In genomic region chr12:46153267-46153872, GRCh38 we compare ENCODE assay signal across 9 cellular contexts.
DNase-seq lines count a peak whose midpoint lies in the region; ATAC-seq and TF ChIP-seq lines count a peak whose summit lies in the region.
"Had no signal": no experiment of that assay in that cellular context is flagged by ENCODE, and none has a peak within 500 bp of the region (broad histone marks: within the 10 kb centered on the region; RNA-seq: fewer than 3 reads in every experiment).

No MANE protein-coding gene starts in this region.

- H3K4me1 ChIP-seq in mesenchymal stem cell (ENCODE audit: control insufficient read depth, insufficient read depth, low read depth, low read length) (no peaks in the 10 kb centered on the region), testis (no peaks in the 10 kb centered on the region)

- peak; percentile 3 for DNase-seq in DMS153 treated with DMSO at 0.1 percent for 48 hours (lab: John Stamatoyannopoulos, UW; ENCODE audit: unreplicated experiment)
- no peak for DNase-seq in DMS153 (lab: John Stamatoyannopoulos, UW)
- DNase-seq in NAMALWA (ENCODE audit: low spot score) = peak; percentile 54
- no peak for DNase-seq in brain microvascular endothelial cell
- peak; percentile 42 for DNase-seq in mesenchymal stem cell
- no peak for DNase-seq in activated CD4-positive, alpha-beta T cell treated with anti-CD3 and anti-CD28 coated beads, Interleukin-2, amount 10 ng/mL, durations not matched to agents 7 days and 5 days
- no peak for DNase-seq in testis
- DNase-seq in left ventricle myocardium superior = no peak

- H3K4me3 ChIP-seq in brain microvascular endothelial cell (ENCODE audit: low read depth, low read length) (no peak overlapping the region), mesenchymal stem cell (ENCODE audit: insufficient read depth in 1 of 2, low read depth in 1 of 2, low read length in 2 of 2) (no peak overlapping the region), testis (no peak overlapping the region)
- H3K4me3 ChIP-seq: BLaER1 treated with 17β-estradiol and CSF1 and Interleukin-3, amounts not matched to agents 10 nM and 100 nM had no signal

- no peak overlapping the region for H4K8ac ChIP-seq in mesenchymal stem cell (ENCODE audit: low read length)

- no peak overlapping the region for H3K27ac Mint-ChIP-seq in activated CD4-positive, alpha-beta T cell treated with anti-CD3 and anti-CD28 coated beads, Interleukin-2, amount 10 ng/mL, durations not matched to agents 7 days and 5 days

- no peaks in the 10 kb centered on the region for H3K79me1 ChIP-seq in mesenchymal stem cell (replicated peaks; ENCODE audit: low read length, poor library complexity, severe bottlenecking)

- peaks cover 12% of the 10 kb centered on the region for H3K9me3 Mint-ChIP-seq in activated CD4-positive, alpha-beta T cell treated with anti-CD3 and anti-CD28 coated beads, Interleukin-2, amount 10 ng/mL, durations not matched to agents 7 days and 5 days

- peak overlapping the region; percentile 70 for H3K9ac ChIP-seq in mesenchymal stem cell (ENCODE audit: low read length)
- H3K9ac ChIP-seq: BLaER1 treated with 17β-estradiol and CSF1 and Interleukin-3, amounts not matched to agents 10 nM and 100 nM had no signal

- CTCF ChIA-PET in activated CD4-positive, alpha-beta T cell treated with anti-CD3 and anti-CD28 coated beads, Interleukin-2, amount 10 ng/mL, durations not matched to agents 7 days and 5 days (lab: Charles Lee) = no interaction called here

- H3K9me3 ChIP-seq in mesenchymal stem cell (ENCODE audit: control insufficient read depth, low read length) (no peaks in the 10 kb centered on the region), testis (no peaks in the 10 kb centered on the region)

- no peaks in the 10 kb centered on the region for H3K36me3 ChIP-seq in brain microvascular endothelial cell (replicated peaks)
- no peaks in the 10 kb centered on the region for H3K36me3 ChIP-seq in mesenchymal stem cell (ENCODE audit: control insufficient read depth in 1 of 2, insufficient read depth in 2 of 2, low read depth in 1 of 2, low read length in 2 of 2)
- no peaks in the 10 kb centered on the region for H3K36me3 ChIP-seq in testis (ENCODE audit: low read depth, missing control alignments)
- H3K36me3 ChIP-seq: BLaER1 treated with 17β-estradiol and CSF1 and Interleukin-3, amounts not matched to agents 10 nM and 100 nM had no signal

- no peak overlapping the region for H2BK5ac ChIP-seq in mesenchymal stem cell (ENCODE audit: low read depth, low read length, poor library complexity, severe bottlenecking)

- H3K4me2 ChIP-seq in mesenchymal stem cell (ENCODE audit: low read length, poor library complexity, severe bottlenecking) = no peak overlapping the region
- H3K4me2 ChIP-seq: BLaER1 treated with 17β-estradiol and CSF1 and Interleukin-3, amounts not matched to agents 10 nM and 100 nM had no signal

- POLR2A ChIA-PET in activated CD4-positive, alpha-beta T cell treated with anti-CD3 and anti-CD28 coated beads, Interleukin-2, amount 10 ng/mL, durations not matched to agents 7 days and 5 days (lab: Charles Lee) = no interaction called here

- H3K23ac ChIP-seq in mesenchymal stem cell (ENCODE audit: low read length in 2 of 2) = no peak overlapping the region

- H3K27me3 Mint-ChIP-seq in activated CD4-positive, alpha-beta T cell treated with anti-CD3 and anti-CD28 coated beads, Interleukin-2, amount 10 ng/mL, durations not matched to agents 7 days and 5 days = peaks cover 8% of the 10 kb centered on the region

- intact Hi-C loops in testis (cut with DNase I; ENCODE audit: low total_unique reads) (no loop called here), left ventricle myocardium superior (cut with micrococcal nuclease) (loop anchor here (10.0 kb wide), 1 partner anchor 151 kb away; no protein-coding TSS in a partner anchor)

- H3K27me3 ChIP-seq in brain microvascular endothelial cell (replicated peaks) (no peaks in the 10 kb centered on the region), mesenchymal stem cell (ENCODE audit: control insufficient read depth in 1 of 2, insufficient read depth in 1 of 2, low read length in 2 of 2) (no peaks in the 10 kb centered on the region), testis (no peaks in the 10 kb centered on the region)
- H3K27me3 ChIP-seq: BLaER1 treated with 17β-estradiol and CSF1 and Interleukin-3, amounts not matched to agents 10 nM and 100 nM had no signal

- H3K18ac ChIP-seq in mesenchymal stem cell (ENCODE audit: low read depth in 1 of 2, low read length in 2 of 2) = no peak overlapping the region

- H2BK15ac ChIP-seq in mesenchymal stem cell (ENCODE audit: low read depth, poor library complexity, severe bottlenecking) = no peak overlapping the region

- 45% methylated on average over 2 of the region's 2 CpGs for WGBS in mesenchymal stem cell
- 48 to 51% methylated on average over 2 of the region's 2 CpGs for WGBS in testis, 2 donors

- peak; percentile 61 for TF ChIP-seq CTCF in brain microvascular endothelial cell (IDR thresholded peaks at IDR 0.05; ENCODE audit: low read depth, low read length, missing control alignments)
- TF ChIP-seq CTCF in testis (IDR thresholded peaks at IDR 0.05) = peak in 1 of 3 experiments; percentile 58

- H2BK120ac ChIP-seq in mesenchymal stem cell (ENCODE audit: low read depth, low read length) = no peak overlapping the region

- in situ Hi-C loops in brain microvascular endothelial cell (cut with HindIII; ENCODE audit: low pct_ligation_motif_present, low sequenced_read_pairs) = no loop called here

- no peak overlapping the region for H3K4ac ChIP-seq in mesenchymal stem cell (ENCODE audit: low read depth in 1 of 2, low read length in 2 of 2)

- H3K14ac ChIP-seq in mesenchymal stem cell (ENCODE audit: low read length in 2 of 2) = no peak overlapping the region

- H3K27ac ChIP-seq in brain microvascular endothelial cell = no peak overlapping the region
- H3K27ac ChIP-seq in mesenchymal stem cell (ENCODE audit: low read length, poor library complexity, severe bottlenecking) = no peak overlapping the region
- H3K27ac ChIP-seq in testis = no peak overlapping the region
- H3K27ac ChIP-seq: BLaER1 treated with 17β-estradiol and CSF1 and Interleukin-3, amounts not matched to agents 10 nM and 100 nM had no signal

- H4K91ac ChIP-seq in mesenchymal stem cell (ENCODE audit: low read length) = no peak overlapping the region

- H2AFZ ChIP-seq in mesenchymal stem cell (ENCODE audit: low read depth, low read length) = no peak overlapping the region

- H2AK5ac ChIP-seq in mesenchymal stem cell (ENCODE audit: low read length, severe bottlenecking) = no peak overlapping the region

- peaks cover 4% of the 10 kb centered on the region for H3K36me3 Mint-ChIP-seq in activated CD4-positive, alpha-beta T cell treated with anti-CD3 and anti-CD28 coated beads, Interleukin-2, amount 10 ng/mL, durations not matched to agents 7 days and 5 days (ENCODE audit: low read depth)

- no peak overlapping the region for H2BK12ac ChIP-seq in mesenchymal stem cell (ENCODE audit: low read length in 2 of 2)

- no peak for ATAC-seq in left ventricle myocardium superior

- H3K4me1 Mint-ChIP-seq in activated CD4-positive, alpha-beta T cell treated with anti-CD3 and anti-CD28 coated beads, Interleukin-2, amount 10 ng/mL, durations not matched to agents 7 days and 5 days = peaks cover 9% of the 10 kb centered on the region

- TF ChIP-seq POLR2A in testis (IDR thresholded peaks at IDR 0.05) = no peak

- H3K4me3 Mint-ChIP-seq in activated CD4-positive, alpha-beta T cell treated with anti-CD3 and anti-CD28 coated beads, Interleukin-2, amount 10 ng/mL, durations not matched to agents 7 days and 5 days = no peak overlapping the region

Comparison
In these comparisons a context has a peak if more than half of its experiments do, and no peak if none do; other contexts are left out.
1. DNase-seq: peak in DMS153 treated with DMSO at 0.1 percent for 48 hours (single experiment), NAMALWA (single experiment) and mesenchymal stem cell (single experiment); none in DMS153 (single experiment), brain microvascular endothelial cell (single experiment), activated CD4-positive, alpha-beta T cell treated with anti-CD3 and anti-CD28 coated beads, Interleukin-2, amount 10 ng/mL, durations not matched to agents 7 days and 5 days (single experiment), testis (single experiment) and left ventricle myocardium superior (single experiment).